In genomic region chr4:78386679-78387078, GRCh38 we compare ENCODE assay signal across 5 cellular contexts.
"Had no signal": no experiment of that assay in that cellular context is flagged by ENCODE, and none has a peak within 500 bp of the region (broad histone marks: within the 10 kb centered on the region; RNA-seq: fewer than 3 reads in every experiment).

No MANE protein-coding gene starts in this region.

- H3K27ac ChIP-seq: HL-60 had no signal

- H3K9me3 Mint-ChIP-seq: IgD-negative memory B cell had no signal

- H3K4me3 Mint-ChIP-seq: IgD-negative memory B cell had no signal

- H3K4me3 ChIP-seq: K562 had no signal

- DNase-seq: IMR-90 had no signal

- H3K27me3 Mint-ChIP-seq: IgD-negative memory B cell had no signal

- ATAC-seq: HepG2, K562 had no signal

- H3K36me3 Mint-ChIP-seq: IgD-negative memory B cell had no signal

- H3K27ac Mint-ChIP-seq: IgD-negative memory B cell had no signal
